ENCODE assay signal across 8 cellular contexts in genomic region chr15:82262422-82263026, GRCh38. TPM values are rescaled to one million over a fixed set of nuclear protein-coding genes. Genes with fewer than 3 reads are reported as not detected.
DNase-seq lines count a peak whose midpoint lies in the region; ATAC-seq and TF ChIP-seq lines count a peak whose summit lies in the region.

Gene EFL1 (minus strand): TSS chr15:82262734. CDS start chr15:82261778, 956 bp downstream.
Gene SAXO2 (plus strand): TSS chr15:82262818. CDS start chr15:82262880, 62 bp downstream.

- ATAC-seq in GM21717 (IDR thresholded peaks at IDR 0.05; ENCODE audit: unreplicated experiment) (peak; percentile 97), Panc1 (peak; percentile 98), naive B cell (ENCODE audit: low read depth in 2 of 2) (peak; percentile 94 to 95)
- peak; percentile 99 for ATAC-seq in stimulated activated memory B cell treated with anti-CD40 and anti-IgM and Interleukin-4, amounts not matched to agents 10 μg/mL and 1 μg/mL and 100 μg/mL, for 72 hours

- peak within 1 kb of the TSS; percentile 85 to 98 (median 96) for H3K4me3 Mint-ChIP-seq in naive B cell
- H3K4me3 Mint-ChIP-seq in stimulated activated memory B cell treated with anti-CD40 and anti-IgM and Interleukin-4, amounts not matched to agents 10 μg/mL and 1 μg/mL and 100 μg/mL, for 72 hours = peak within 1 kb of the TSS; percentile 88

- H3K9me3 ChIP-seq in Panc1 (ENCODE audit: control insufficient read depth, insufficient read depth, low read depth, low read length) = no peaks in the 10 kb centered on the region

- H3K9me3 Mint-ChIP-seq in naive B cell = no peaks in the 10 kb centered on the region
- H3K9me3 Mint-ChIP-seq in stimulated activated memory B cell treated with anti-CD40 and anti-IgM and Interleukin-4, amounts not matched to agents 10 μg/mL and 1 μg/mL and 100 μg/mL, for 72 hours = no peaks in the 10 kb centered on the region

- no TSS peak for BruUV-seq in Panc1 (replicated peaks; lab: Mats Ljungman, UMichigan)

- POLR2A ChIA-PET in Panc1 (lab: Charles Lee) = interaction anchor here (0.6 kb wide), 1 partner anchor 685 kb away, joined by 8 read pairs; no protein-coding TSS in a partner anchor

- H3K36me3 Mint-ChIP-seq in naive B cell = peaks cover 2 to 15% of the 10 kb centered on the region in 2 donors
- peaks cover 14% of the 10 kb centered on the region for H3K36me3 Mint-ChIP-seq in stimulated activated memory B cell treated with anti-CD40 and anti-IgM and Interleukin-4, amounts not matched to agents 10 μg/mL and 1 μg/mL and 100 μg/mL, for 72 hours

- no peak for TF ChIP-seq CTCF in Panc1 (IDR thresholded peaks at IDR 0.05)

- H3K27me3 ChIP-seq in Panc1 (ENCODE audit: control insufficient read depth, insufficient read depth, low read length) = no peaks in the 10 kb centered on the region

- H3K4me3 ChIP-seq in Jurkat, Clone E6-1 (ENCODE audit: low read length) = peak within 1 kb of the TSS; percentile 78
- H3K4me3 ChIP-seq in Panc1 (ENCODE audit: low read depth in 2 of 2, low read length in 2 of 2) = peak within 1 kb of the TSS; percentile 66 to 74

- in situ Hi-C loops in Panc1 (cut with HindIII; ENCODE audit: low pct_unique_long_range_greater_than_20kb, low sequenced_read_pairs) = no loop called here

- H3K27ac ChIP-seq in Panc1 (ENCODE audit: low read length) = peak within 1 kb of the TSS; percentile 71

- H3K27ac Mint-ChIP-seq in naive B cell = peak within 1 kb of the TSS; percentile 88 to 99 (median 96)
- H3K27ac Mint-ChIP-seq in stimulated activated memory B cell treated with anti-CD40 and anti-IgM and Interleukin-4, amounts not matched to agents 10 μg/mL and 1 μg/mL and 100 μg/mL, for 72 hours = peak within 1 kb of the TSS; percentile 80

- CTCF ChIA-PET in Panc1 (lab: Charles Lee) = no interaction called here

- H3K27me3 Mint-ChIP-seq in naive B cell = no peaks in the 10 kb centered on the region
- H3K27me3 Mint-ChIP-seq in stimulated activated memory B cell treated with anti-CD40 and anti-IgM and Interleukin-4, amounts not matched to agents 10 μg/mL and 1 μg/mL and 100 μg/mL, for 72 hours = no peaks in the 10 kb centered on the region

- peaks cover 5% of the 10 kb centered on the region; the same call in 1 of the 2 replicates for H3K36me3 ChIP-seq in Panc1 (ENCODE audit: control insufficient read depth, insufficient read depth, low read length)

- peaks cover 10% of the 10 kb centered on the region for H3K4me1 ChIP-seq in Panc1 (ENCODE audit: control insufficient read depth, insufficient read depth, low read length)

- DNase-seq in DMS53 treated with DMSO at 0.1 percent for 48 hours (lab: John Stamatoyannopoulos, UW; ENCODE audit: unreplicated experiment) = peak; percentile 68
- DNase-seq in Jurkat, Clone E6-1 (ENCODE audit: low read depth, low spot score) = peak; percentile 78
- peak; percentile 27 for DNase-seq in Panc1 (ENCODE audit: low read depth, low spot score)
- peak; percentile 74 for DNase-seq in activated T-helper 1 cell treated with Interleukin-2 at 50 U/mL for 16 hours (ENCODE audit: low read depth)
- DNase-seq in fibroblast of gingiva (ENCODE audit: low read depth) = peak; percentile 84
- DNase-seq in naive B cell = peak; percentile 89

- H3K4me1 Mint-ChIP-seq in naive B cell = peaks cover 36 to 65% (median 54%) of the 10 kb centered on the region in 3 donors
- H3K4me1 Mint-ChIP-seq in stimulated activated memory B cell treated with anti-CD40 and anti-IgM and Interleukin-4, amounts not matched to agents 10 μg/mL and 1 μg/mL and 100 μg/mL, for 72 hours = peaks cover 44% of the 10 kb centered on the region

- intact Hi-C loops in Panc1 (cut with micrococcal nuclease; ENCODE audit: unreplicated experiment) = no loop called here

RNA-seq across cellular contexts. Expression of gene EFL1, which starts in this region (rescaled TPM):
- 32.2 TPM for polyA plus RNA-seq in Jurkat, Clone E6-1 (2012; ENCODE audit: insufficient read depth, insufficient read length)
- 20.2 TPM for total RNA-seq in Panc1 (2021; ENCODE audit: unreplicated experiment)
- 8.4 TPM for polyA plus RNA-seq in Panc1 (2012; ENCODE audit: insufficient read length)
- 10 to 100 TPM; 17.7 to 43.0 (median 23.7) TPM for polyA plus RNA-seq in naive B cell (ENCODE audit: low read depth in 6 of 6)

RNA-seq across cellular contexts. Expression of gene SAXO2, which starts in this region (rescaled TPM):
- polyA plus RNA-seq in Jurkat, Clone E6-1 (2012; ENCODE audit: insufficient read depth, insufficient read length) = 2.0 TPM
- 1.1 TPM for total RNA-seq in Panc1 (2021; ENCODE audit: unreplicated experiment)
- polyA plus RNA-seq in Panc1 (2012; ENCODE audit: insufficient read length) = 0.28 TPM
- 10 to 100 TPM in 1 of 6 donors, 1 to 10 TPM in 4, under 1 TPM in 1; 0.80 to 24.0 (median 4.4) TPM for polyA plus RNA-seq in naive B cell (ENCODE audit: low read depth in 6 of 6)

Comparison
In these comparisons a context has a peak if more than half of its experiments do, and no peak if none do; other contexts are left out.
1. Peak in every context shown above with its lines: DNase-seq, ATAC-seq, H3K4me3 ChIP-seq and H3K27ac ChIP-seq.
2. DNase-seq: peak in every context shown above with its lines; median percentile 89 in naive B cell; 84 in fibroblast of gingiva; 78 in Jurkat, Clone E6-1; 74 in activated T-helper 1 cell treated with Interleukin-2 at 50 U/mL for 16 hours; 68 in DMS53 treated with DMSO at 0.1 percent for 48 hours; 27 in Panc1.